Comparison of ENCODE assay signal across 9 cellular contexts in the genomic region with DNA sequence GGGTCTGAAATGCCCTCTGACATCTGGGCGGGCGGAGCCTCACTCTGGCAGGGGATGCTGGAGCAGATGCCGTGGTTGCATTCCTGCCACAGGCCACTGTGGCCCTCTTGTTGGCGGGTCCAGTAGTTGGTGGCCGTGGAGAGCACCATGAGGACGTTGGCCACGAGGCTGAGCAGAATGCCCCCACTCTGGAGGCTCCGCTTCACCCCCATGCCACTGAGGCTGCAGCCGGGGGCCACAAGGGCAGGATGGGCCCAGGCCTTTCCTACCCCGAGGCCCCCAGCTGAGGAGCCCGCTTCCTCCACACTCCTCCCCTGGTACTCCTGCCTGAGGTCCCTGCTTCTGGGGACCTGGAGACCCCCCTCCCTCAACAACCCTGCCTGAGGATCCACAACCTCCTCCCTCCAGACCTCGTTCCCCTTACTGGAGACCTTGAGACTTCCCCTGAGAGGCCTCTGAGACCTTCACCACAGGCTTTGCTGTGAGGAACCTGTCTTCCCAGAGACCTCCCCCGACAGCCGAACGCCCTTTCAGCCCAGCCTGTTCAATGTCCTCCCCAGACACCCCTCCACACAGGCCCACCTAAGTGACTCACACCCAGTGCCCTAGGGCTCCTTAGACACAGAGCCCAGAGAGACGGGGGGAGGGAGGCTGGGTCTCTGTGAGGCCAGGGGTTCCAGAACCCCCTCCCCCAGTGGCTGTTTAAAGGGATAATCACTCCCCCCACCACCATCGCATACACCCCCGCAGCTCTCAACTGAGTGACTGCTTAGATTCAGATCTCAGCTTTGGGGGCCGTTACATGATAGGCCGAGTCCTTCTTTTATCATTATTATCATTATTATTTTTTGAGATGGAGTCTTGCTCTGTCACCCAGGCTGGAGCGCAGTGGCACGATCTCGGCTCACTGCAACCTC. TPM values are rescaled to one million over a fixed set of nuclear protein-coding genes. Genes with fewer than 3 reads are reported as not detected.
A peak's percentile ranks its signal among the peaks of the same experiment; 100 is the strongest.
DNase-seq lines count a peak whose midpoint lies in the region; ATAC-seq, FAIRE-seq and TF ChIP-seq lines count a peak whose summit lies in the region.
"Had no signal": no experiment of that assay in that cellular context is flagged by ENCODE, and none has a peak within 500 bp of the region (broad histone marks: within the 10 kb centered on the region; RNA-seq: fewer than 3 reads in every experiment).

A gene with protein sequence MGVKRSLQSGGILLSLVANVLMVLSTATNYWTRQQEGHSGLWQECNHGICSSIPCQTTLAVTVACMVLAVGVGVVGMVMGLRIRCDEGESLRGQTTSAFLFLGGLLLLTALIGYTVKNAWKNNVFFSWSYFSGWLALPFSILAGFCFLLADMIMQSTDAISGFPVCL (minus strand): TSS at position 638 of the 917 bp plus-strand sequence. CDS start 426 bp downstream, at position 212.

- peak within 1 kb of the TSS; percentile 95 to 99 for H3K27ac ChIP-seq in right atrium auricular region
- H3K27ac ChIP-seq in small intestine (ENCODE audit: low read depth in 1 of 2, low read length in 1 of 2) = peak within 1 kb of the TSS; percentile 58 to 75

- H3K4me3 ChIP-seq in right atrium auricular region = peak within 1 kb of the TSS; percentile 51 to 78
- H3K4me3 ChIP-seq in small intestine (ENCODE audit: low read depth in 1 of 2, low read length in 2 of 2) = peak within 1 kb of the TSS; percentile 54 to 64

- H3K27me3 ChIP-seq in right atrium auricular region (no peaks in the 10 kb centered on the region), small intestine (ENCODE audit: control insufficient read depth in 2 of 2, insufficient read depth in 2 of 2, low read length in 2 of 2) (no peaks in the 10 kb centered on the region)

- no peaks in the 10 kb centered on the region for H3K27me3 Mint-ChIP-seq in activated naive CD4-positive, alpha-beta T cell treated with anti-CD3 and anti-CD28 coated beads for 36 hours (ENCODE audit: low read depth)

- peak within 1 kb of the TSS; percentile 95 for H3K27ac Mint-ChIP-seq in activated naive CD4-positive, alpha-beta T cell treated with anti-CD3 and anti-CD28 coated beads for 36 hours

- 57 to 65% (median 60%) methylated on average over 19 to 23 of the region's 23 CpGs for WGBS in small intestine, 3 donors

- H3K9me3 Mint-ChIP-seq in activated naive CD4-positive, alpha-beta T cell treated with anti-CD3 and anti-CD28 coated beads for 36 hours = peaks cover under 1% of the 10 kb centered on the region

- no peaks in the 10 kb centered on the region for H3K9me3 ChIP-seq in right atrium auricular region
- H3K9me3 ChIP-seq in small intestine (ENCODE audit: control insufficient read depth, low read depth) = no peaks in the 10 kb centered on the region

- H3K36me3 Mint-ChIP-seq in activated naive CD4-positive, alpha-beta T cell treated with anti-CD3 and anti-CD28 coated beads for 36 hours (ENCODE audit: low read depth) = no peaks in the 10 kb centered on the region

- TF ChIP-seq CTCF in right atrium auricular region (IDR thresholded peaks at IDR 0.05) = no peak

- FAIRE-seq in small intestine (lab: Jason Lieb, UNC) = no peak
- FAIRE-seq: colon had no signal

- intact Hi-C loops in activated naive CD4-positive, alpha-beta T cell treated with anti-CD3 and anti-CD28 coated beads for 36 hours (cut with micrococcal nuclease) = loop anchor here (5.0 kb wide), 1 partner anchor 256 kb away; no protein-coding TSS in a partner anchor

- H3K36me3 ChIP-seq in right atrium auricular region = no peaks in the 10 kb centered on the region
- H3K36me3 ChIP-seq in small intestine (ENCODE audit: control insufficient read depth in 2 of 2, insufficient read depth in 2 of 2, low read length in 2 of 2) = no peaks in the 10 kb centered on the region

- CTCF ChIA-PET in activated naive CD4-positive, alpha-beta T cell treated with anti-CD3 and anti-CD28 coated beads for 36 hours (lab: Charles Lee) = no interaction called here

- H3K4me1 ChIP-seq in right atrium auricular region (peaks cover 0 to 30% of the 10 kb centered on the region in 2 donors), small intestine (ENCODE audit: control insufficient read depth in 2 of 2, insufficient read depth in 1 of 2, low read depth in 1 of 2, low read length in 1 of 2) (no peaks in the 10 kb centered on the region)

- DNase-seq in activated naive CD4-positive, alpha-beta T cell treated with anti-CD3 and anti-CD28 coated beads for 36 hours = no peak
- no peak for DNase-seq in activated naive CD4-positive, alpha-beta T cell treated with Interleukin-2 at 50 U/mL for 16 hours
- peak; percentile 79 for DNase-seq in activated CD8-positive, alpha-beta memory T cell treated with anti-CD3 and anti-CD28 coated beads, Interleukin-2, amount 50 U/mL, for 48 hours
- DNase-seq in right atrium auricular region (ENCODE audit: low spot score) (no peak), small intestine (no peak)

- H3K4me3 Mint-ChIP-seq in activated naive CD4-positive, alpha-beta T cell treated with anti-CD3 and anti-CD28 coated beads for 36 hours = peak within 1 kb of the TSS; percentile 94

- no peak for ATAC-seq in esophagus mucosa
- ATAC-seq in GM18868 (IDR thresholded peaks at IDR 0.05; ENCODE audit: unreplicated experiment) = no peak
- no peak for ATAC-seq in HG02884 (IDR thresholded peaks at IDR 0.05; ENCODE audit: unreplicated experiment)

- H3K4me1 Mint-ChIP-seq in activated naive CD4-positive, alpha-beta T cell treated with anti-CD3 and anti-CD28 coated beads for 36 hours (ENCODE audit: low read depth) = peaks cover 58% of the 10 kb centered on the region

RNA-seq across cellular contexts. Expression of the gene that starts here (rescaled TPM):
- total RNA-seq in activated naive CD4-positive, alpha-beta T cell treated with anti-CD3 and anti-CD28 coated beads for 36 hours = under 1 TPM; 0.72 TPM
- total RNA-seq in right atrium auricular region (not detected), esophagus mucosa (1.1 TPM)
- polyA plus RNA-seq in small intestine = 1 to 10 TPM in 1 of 3 donors, under 1 TPM in 1, not detected in 1; 0.25 to 4.1 TPM
